In the genomic region with DNA sequence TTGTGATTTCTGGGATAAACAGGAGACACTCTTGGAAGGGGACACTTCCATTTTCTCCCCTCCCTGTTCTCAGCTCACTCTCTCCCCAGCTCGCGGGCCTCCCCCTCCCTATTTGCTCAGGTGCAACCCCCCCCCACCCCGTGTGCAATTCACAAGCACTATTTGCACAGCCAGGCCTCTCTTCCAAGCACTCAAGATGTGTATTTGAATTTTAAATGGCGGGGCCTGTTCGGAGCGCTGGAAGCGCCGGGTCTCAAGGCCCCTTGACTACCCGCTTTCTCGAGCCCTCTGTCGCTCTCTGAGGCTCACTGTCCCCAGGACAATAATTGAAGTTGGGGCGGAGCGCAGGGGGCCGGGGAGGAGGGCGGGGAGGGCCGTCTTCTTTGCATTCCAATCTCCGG, we compare ENCODE assay signal across 9 cellular contexts. TPM values are rescaled to one million over a fixed set of nuclear protein-coding genes. Genes with fewer than 3 reads are reported as not detected.
A peak's percentile ranks its signal among the peaks of the same experiment; 100 is the strongest.
DNase-seq lines count a peak whose midpoint lies in the region; ATAC-seq and TF ChIP-seq lines count a peak whose summit lies in the region.
"Had no signal": no experiment of that assay in that cellular context is flagged by ENCODE, and none has a peak within 500 bp of the region (broad histone marks: within the 10 kb centered on the region; RNA-seq: fewer than 3 reads in every experiment).

No MANE protein-coding gene starts in this region.

- peak overlapping the region; percentile 96 for H3K4me2 ChIP-seq in PC-3 (ENCODE audit: low read length)

- CTCF ChIA-PET in activated CD4-positive, alpha-beta memory T cell treated with anti-CD3 and anti-CD28 coated beads for 36 hours (lab: Charles Lee): no interaction called here
- CTCF ChIA-PET in activated CD4-positive, alpha-beta memory T cell treated with anti-CD3 and anti-CD28 coated beads, Interleukin-2, amount 10 ng/mL, durations not matched to agents 7 days and 5 days (lab: Charles Lee): no interaction called here
- CTCF ChIA-PET in PC-3 (lab: Charles Lee): interaction anchor here (0.6 kb wide), 1 partner anchor 30 kb away, joined by 3 read pairs; no protein-coding TSS in a partner anchor

- H4K20me1 ChIP-seq in PC-3 (ENCODE audit: low read length): no peaks in the 10 kb centered on the region

- no peaks in the 10 kb centered on the region for H3K9me3 Mint-ChIP-seq in activated CD4-positive, alpha-beta memory T cell treated with anti-CD3 and anti-CD28 coated beads for 36 hours
- H3K9me3 Mint-ChIP-seq in activated CD4-positive, alpha-beta memory T cell treated with anti-CD3 and anti-CD28 coated beads, Interleukin-2, amount 10 ng/mL, durations not matched to agents 7 days and 5 days: no peaks in the 10 kb centered on the region
- H3K9me3 Mint-ChIP-seq in stimulated activated effector memory CD8-positive, alpha-beta T cell treated with anti-CD3 and anti-CD28 coated beads, Interleukin-12 subunit alpha, Interleukin-12 subunit beta, amount 100 ng/mL, for 72 hours: no peaks in the 10 kb centered on the region
- H3K9me3 Mint-ChIP-seq in activated T-helper 1 cell treated with anti-CD3 and anti-CD28 coated beads, Interleukin-12 subunit alpha, Interleukin-12 subunit beta, Interleukin-2, Interleukin-4 antibody, amounts not matched to agents 30 ng/mL and 10 ng/mL and 1 ng/mL, durations not matched to agents 14 hours and 24 hours and 36 hours: no peaks in the 10 kb centered on the region
- no peaks in the 10 kb centered on the region for H3K9me3 Mint-ChIP-seq in natural killer cell treated with Interleukin-12 subunit alpha and Interleukin-12 subunit beta and Interleukin-15 and Interleukin-18, amount 100 ng/mL, for 72 hours

- no peaks in the 10 kb centered on the region for H3K79me2 ChIP-seq in PC-3 (ENCODE audit: low read length)

- no peaks in the 10 kb centered on the region for H3F3A ChIP-seq in PC-3 (ENCODE audit: low read length, unreplicated experiment)

- H3K9me3 ChIP-seq in PC-3 (ENCODE audit: low read length) (no peaks in the 10 kb centered on the region), iPS-20b (ENCODE audit: insufficient read depth, low read depth, low read length) (no peaks in the 10 kb centered on the region), esophagus squamous epithelium (no peaks in the 10 kb centered on the region)

- H3K9me2 ChIP-seq in PC-3 (replicated peaks; ENCODE audit: low read length): no peaks in the 10 kb centered on the region

- peak overlapping the region; percentile 26 for H3K4me3 Mint-ChIP-seq in activated CD4-positive, alpha-beta memory T cell treated with anti-CD3 and anti-CD28 coated beads for 36 hours
- H3K4me3 Mint-ChIP-seq in activated CD4-positive, alpha-beta memory T cell treated with anti-CD3 and anti-CD28 coated beads, Interleukin-2, amount 10 ng/mL, durations not matched to agents 7 days and 5 days: no peak overlapping the region
- peak overlapping the region; percentile 75 for H3K4me3 Mint-ChIP-seq in stimulated activated effector memory CD8-positive, alpha-beta T cell treated with anti-CD3 and anti-CD28 coated beads, Interleukin-12 subunit alpha, Interleukin-12 subunit beta, amount 100 ng/mL, for 72 hours
- H3K4me3 Mint-ChIP-seq in activated T-helper 1 cell treated with anti-CD3 and anti-CD28 coated beads, Interleukin-12 subunit alpha, Interleukin-12 subunit beta, Interleukin-2, Interleukin-4 antibody, amounts not matched to agents 30 ng/mL and 10 ng/mL and 1 ng/mL, durations not matched to agents 14 hours and 24 hours and 36 hours: no peak overlapping the region
- H3K4me3 Mint-ChIP-seq in natural killer cell treated with Interleukin-12 subunit alpha and Interleukin-12 subunit beta and Interleukin-15 and Interleukin-18, amount 100 ng/mL, for 72 hours: no peak overlapping the region

- H3K27ac ChIP-seq in PC-3 (ENCODE audit: low read length): no peak overlapping the region
- no peak overlapping the region for H3K27ac ChIP-seq in iPS-20b (ENCODE audit: low read length)
- H3K27ac ChIP-seq in esophagus squamous epithelium: no peak overlapping the region

- POLR2A ChIA-PET in activated CD4-positive, alpha-beta memory T cell treated with anti-CD3 and anti-CD28 coated beads for 36 hours (lab: Charles Lee): no interaction called here
- POLR2A ChIA-PET in activated CD4-positive, alpha-beta memory T cell treated with anti-CD3 and anti-CD28 coated beads, Interleukin-2, amount 10 ng/mL, durations not matched to agents 7 days and 5 days (lab: Charles Lee): no interaction called here
- POLR2A ChIA-PET in PC-3 (lab: Charles Lee; ENCODE audit: unreplicated experiment): no interaction called here

- H3K4me1 ChIP-seq in PC-3 (ENCODE audit: insufficient read depth, low read length) (peaks cover 12% of the 10 kb centered on the region; the same call in 1 of the 2 replicates), iPS-20b (ENCODE audit: insufficient read depth, low read length) (peaks cover 11% of the 10 kb centered on the region; the same call in 1 of the 2 replicates), esophagus squamous epithelium (peaks cover 31 to 59% (median 46%) of the 10 kb centered on the region in 3 donors)

- H3K36me3 ChIP-seq in PC-3 (ENCODE audit: low read depth, low read length) (no peaks in the 10 kb centered on the region), iPS-20b (ENCODE audit: insufficient read depth, low read depth, low read length) (no peaks in the 10 kb centered on the region), esophagus squamous epithelium (no peaks in the 10 kb centered on the region)

- H3K9ac ChIP-seq in PC-3 (ENCODE audit: low read length) (no peak overlapping the region), iPS-20b (ENCODE audit: low read depth, low read length) (no peak overlapping the region)

- H3K27ac Mint-ChIP-seq in activated CD4-positive, alpha-beta memory T cell treated with anti-CD3 and anti-CD28 coated beads for 36 hours: no peak overlapping the region
- no peak overlapping the region for H3K27ac Mint-ChIP-seq in activated CD4-positive, alpha-beta memory T cell treated with anti-CD3 and anti-CD28 coated beads, Interleukin-2, amount 10 ng/mL, durations not matched to agents 7 days and 5 days
- H3K27ac Mint-ChIP-seq in stimulated activated effector memory CD8-positive, alpha-beta T cell treated with anti-CD3 and anti-CD28 coated beads, Interleukin-12 subunit alpha, Interleukin-12 subunit beta, amount 100 ng/mL, for 72 hours: no peak overlapping the region
- H3K27ac Mint-ChIP-seq in activated T-helper 1 cell treated with anti-CD3 and anti-CD28 coated beads, Interleukin-12 subunit alpha, Interleukin-12 subunit beta, Interleukin-2, Interleukin-4 antibody, amounts not matched to agents 30 ng/mL and 10 ng/mL and 1 ng/mL, durations not matched to agents 14 hours and 24 hours and 36 hours: no peak overlapping the region
- no peak overlapping the region for H3K27ac Mint-ChIP-seq in natural killer cell treated with Interleukin-12 subunit alpha and Interleukin-12 subunit beta and Interleukin-15 and Interleukin-18, amount 100 ng/mL, for 72 hours

- peak overlapping the region; percentile 87 for H2AFZ ChIP-seq in PC-3 (ENCODE audit: low read length)

- H3K4me3 ChIP-seq in PC-3 (ENCODE audit: low read length) (peak overlapping the region; percentile 68), iPS-20b (ENCODE audit: low read length) (peak overlapping the region; percentile 32; the same call in 1 of the 2 replicates), esophagus squamous epithelium (peak overlapping the region in 2 of 4 donors; percentile 40 to 53)

- H3K27me3 ChIP-seq in PC-3 (ENCODE audit: low read length) (peaks cover 14% of the 10 kb centered on the region), iPS-20b (ENCODE audit: insufficient read depth, low read length) (peaks cover 100% of the 10 kb centered on the region), esophagus squamous epithelium (peaks cover 17 to 100% (median 26%) of the 10 kb centered on the region in 4 donors)

- H3K4me1 Mint-ChIP-seq in activated CD4-positive, alpha-beta memory T cell treated with anti-CD3 and anti-CD28 coated beads for 36 hours (ENCODE audit: low read depth): peaks cover 22% of the 10 kb centered on the region
- H3K4me1 Mint-ChIP-seq in activated CD4-positive, alpha-beta memory T cell treated with anti-CD3 and anti-CD28 coated beads, Interleukin-2, amount 10 ng/mL, durations not matched to agents 7 days and 5 days: peaks cover 32% of the 10 kb centered on the region
- peaks cover 18% of the 10 kb centered on the region for H3K4me1 Mint-ChIP-seq in stimulated activated effector memory CD8-positive, alpha-beta T cell treated with anti-CD3 and anti-CD28 coated beads, Interleukin-12 subunit alpha, Interleukin-12 subunit beta, amount 100 ng/mL, for 72 hours
- peaks cover 16% of the 10 kb centered on the region for H3K4me1 Mint-ChIP-seq in activated T-helper 1 cell treated with anti-CD3 and anti-CD28 coated beads, Interleukin-12 subunit alpha, Interleukin-12 subunit beta, Interleukin-2, Interleukin-4 antibody, amounts not matched to agents 30 ng/mL and 10 ng/mL and 1 ng/mL, durations not matched to agents 14 hours and 24 hours and 36 hours (ENCODE audit: low read depth)
- H3K4me1 Mint-ChIP-seq in natural killer cell treated with Interleukin-12 subunit alpha and Interleukin-12 subunit beta and Interleukin-15 and Interleukin-18, amount 100 ng/mL, for 72 hours (ENCODE audit: low read depth in 2 of 2): peaks cover 0 to 11% of the 10 kb centered on the region in 2 donors

- no TSS peak for BruUV-seq in PC-3 (replicated peaks; lab: Mats Ljungman, UMichigan)

- no peaks in the 10 kb centered on the region for H3K36me3 Mint-ChIP-seq in activated CD4-positive, alpha-beta memory T cell treated with anti-CD3 and anti-CD28 coated beads for 36 hours
- H3K36me3 Mint-ChIP-seq in activated CD4-positive, alpha-beta memory T cell treated with anti-CD3 and anti-CD28 coated beads, Interleukin-2, amount 10 ng/mL, durations not matched to agents 7 days and 5 days (ENCODE audit: low read depth): no peaks in the 10 kb centered on the region
- H3K36me3 Mint-ChIP-seq in stimulated activated effector memory CD8-positive, alpha-beta T cell treated with anti-CD3 and anti-CD28 coated beads, Interleukin-12 subunit alpha, Interleukin-12 subunit beta, amount 100 ng/mL, for 72 hours: no peaks in the 10 kb centered on the region
- peaks cover 2% of the 10 kb centered on the region for H3K36me3 Mint-ChIP-seq in activated T-helper 1 cell treated with anti-CD3 and anti-CD28 coated beads, Interleukin-12 subunit alpha, Interleukin-12 subunit beta, Interleukin-2, Interleukin-4 antibody, amounts not matched to agents 30 ng/mL and 10 ng/mL and 1 ng/mL, durations not matched to agents 14 hours and 24 hours and 36 hours (ENCODE audit: low read depth)
- no peaks in the 10 kb centered on the region for H3K36me3 Mint-ChIP-seq in natural killer cell treated with Interleukin-12 subunit alpha and Interleukin-12 subunit beta and Interleukin-15 and Interleukin-18, amount 100 ng/mL, for 72 hours

- WGBS in esophagus squamous epithelium, 2 donors: 6 to 16% methylated on average over 12 to 13 of the region's 17 CpGs

- DNase-seq in activated CD4-positive, alpha-beta memory T cell treated with anti-CD3 and anti-CD28 coated beads for 36 hours: no peak
- DNase-seq in activated CD4-positive, alpha-beta memory T cell treated with anti-CD3 and anti-CD28 coated beads, Interleukin-2, amount 10 ng/mL, durations not matched to agents 7 days and 5 days: no peak
- DNase-seq in PC-3 (no peak), esophagus squamous epithelium (lab: John Stamatoyannopoulos, UW) (no peak)
- no peak for DNase-seq in stimulated activated effector memory CD8-positive, alpha-beta T cell treated with anti-CD3 and anti-CD28 coated beads, Interleukin-12 subunit alpha, Interleukin-12 subunit beta, amount 100 ng/mL, for 72 hours (ENCODE audit: low spot score in 2 of 2)
- DNase-seq in activated T-helper 1 cell treated with anti-CD3 and anti-CD28 coated beads, Interleukin-12 subunit alpha, Interleukin-12 subunit beta, Interleukin-2, Interleukin-4 antibody, amounts not matched to agents 30 ng/mL and 10 ng/mL and 1 ng/mL, durations not matched to agents 14 hours and 24 hours and 36 hours (ENCODE audit: low spot score): no peak
- no peak for DNase-seq in natural killer cell treated with Interleukin-12 subunit alpha and Interleukin-12 subunit beta and Interleukin-15 and Interleukin-18, amount 100 ng/mL, for 72 hours (ENCODE audit: low spot score)

- no peak for ATAC-seq in PC-3
- ATAC-seq in stimulated activated effector memory CD8-positive, alpha-beta T cell treated with anti-CD3 and anti-CD28 coated beads, Interleukin-12 subunit alpha, Interleukin-12 subunit beta, amount 100 ng/mL, for 72 hours: no peak
- no peak for ATAC-seq in natural killer cell treated with Interleukin-12 subunit alpha and Interleukin-12 subunit beta and Interleukin-15 and Interleukin-18, amount 100 ng/mL, for 72 hours

- no peak for TF ChIP-seq POLR2A in esophagus squamous epithelium (IDR thresholded peaks at IDR 0.05)

- TF ChIP-seq CTCF in PC-3 (conservative IDR thresholded peaks at IDR 0.05; ENCODE audit: low read depth, low read length): no peak
- no peak for TF ChIP-seq CTCF in esophagus squamous epithelium (IDR thresholded peaks at IDR 0.05)

- intact Hi-C loops in activated CD4-positive, alpha-beta memory T cell treated with anti-CD3 and anti-CD28 coated beads for 36 hours (cut with micrococcal nuclease): no loop called here
- intact Hi-C loops in PC-3 (cut with micrococcal nuclease) (loop anchor here (2.0 to 5.0 kb wide), 3 partner anchors 352 to 958 kb away; no protein-coding TSS in a partner anchor), esophagus squamous epithelium (cut with DNase I) (loop anchor here (5.0 kb wide), 1 partner anchor 668 kb away; no protein-coding TSS in a partner anchor)
- intact Hi-C loops in activated T-helper 1 cell treated with anti-CD3 and anti-CD28 coated beads, Interleukin-12 subunit alpha, Interleukin-12 subunit beta, Interleukin-2, Interleukin-4 antibody, amounts not matched to agents 30 ng/mL and 10 ng/mL and 1 ng/mL, durations not matched to agents 14 hours and 24 hours and 36 hours (cut with micrococcal nuclease): loop anchor here (2.0 to 10.0 kb wide), 4 partner anchors 272 to 810 kb away; no protein-coding TSS in a partner anchor

- peaks cover 61% of the 10 kb centered on the region for H3K27me3 Mint-ChIP-seq in activated CD4-positive, alpha-beta memory T cell treated with anti-CD3 and anti-CD28 coated beads for 36 hours
- peaks cover 66% of the 10 kb centered on the region for H3K27me3 Mint-ChIP-seq in activated CD4-positive, alpha-beta memory T cell treated with anti-CD3 and anti-CD28 coated beads, Interleukin-2, amount 10 ng/mL, durations not matched to agents 7 days and 5 days
- H3K27me3 Mint-ChIP-seq in activated T-helper 1 cell treated with anti-CD3 and anti-CD28 coated beads, Interleukin-12 subunit alpha, Interleukin-12 subunit beta, Interleukin-2, Interleukin-4 antibody, amounts not matched to agents 30 ng/mL and 10 ng/mL and 1 ng/mL, durations not matched to agents 14 hours and 24 hours and 36 hours (ENCODE audit: insufficient read depth): peaks cover 55% of the 10 kb centered on the region
- peaks cover 32 to 41% of the 10 kb centered on the region in 2 donors for H3K27me3 Mint-ChIP-seq in natural killer cell treated with Interleukin-12 subunit alpha and Interleukin-12 subunit beta and Interleukin-15 and Interleukin-18, amount 100 ng/mL, for 72 hours

RNA-seq across cellular contexts. Expression of gene SHH, which starts 7.8 kb away (rescaled TPM):
- not detected for total RNA-seq in activated CD4-positive, alpha-beta memory T cell treated with anti-CD3 and anti-CD28 coated beads for 36 hours
- total RNA-seq in activated CD4-positive, alpha-beta memory T cell treated with anti-CD3 and anti-CD28 coated beads, Interleukin-2, amount 10 ng/mL, durations not matched to agents 7 days and 5 days: not detected
- total RNA-seq in PC-3 (2014; rRNA removed) (0.11 and 0.12 TPM in 2 replicates), esophagus squamous epithelium (not detected)
- total RNA-seq in activated T-helper 1 cell treated with anti-CD3 and anti-CD28 coated beads, Interleukin-12 subunit alpha, Interleukin-12 subunit beta, Interleukin-2, Interleukin-4 antibody, amounts not matched to agents 30 ng/mL and 10 ng/mL and 1 ng/mL, durations not matched to agents 14 hours and 24 hours and 36 hours: not detected in 2 replicates
- not detected for total RNA-seq in natural killer cell treated with Interleukin-12 subunit alpha and Interleukin-12 subunit beta and Interleukin-15 and Interleukin-18, amount 100 ng/mL, for 72 hours
- total RNA-seq: H4 had no signal

Comparison
In these comparisons a context has a peak if more than half of its experiments do, and no peak if none do; other contexts are left out.
1. H3K4me3 Mint-ChIP-seq: peak in activated CD4-positive, alpha-beta memory T cell treated with anti-CD3 and anti-CD28 coated beads for 36 hours (single experiment) and stimulated activated effector memory CD8-positive, alpha-beta T cell treated with anti-CD3 and anti-CD28 coated beads, Interleukin-12 subunit alpha, Interleukin-12 subunit beta, amount 100 ng/mL, for 72 hours (single experiment); none in activated CD4-positive, alpha-beta memory T cell treated with anti-CD3 and anti-CD28 coated beads, Interleukin-2, amount 10 ng/mL, durations not matched to agents 7 days and 5 days (single experiment), activated T-helper 1 cell treated with anti-CD3 and anti-CD28 coated beads, Interleukin-12 subunit alpha, Interleukin-12 subunit beta, Interleukin-2, Interleukin-4 antibody, amounts not matched to agents 30 ng/mL and 10 ng/mL and 1 ng/mL, durations not matched to agents 14 hours and 24 hours and 36 hours (single experiment) and natural killer cell treated with Interleukin-12 subunit alpha and Interleukin-12 subunit beta and Interleukin-15 and Interleukin-18, amount 100 ng/mL, for 72 hours (single experiment).